Comparison of ENCODE assay signal across 19 cellular contexts in genomic region chr2:165173215-165173614, GRCh38. TPM values are rescaled to one million over a fixed set of nuclear protein-coding genes. Genes with fewer than 3 reads are reported as not detected.
DNase-seq lines count a peak whose midpoint lies in the region; ATAC-seq, FAIRE-seq and TF ChIP-seq lines count a peak whose summit lies in the region.
"Had no signal": no experiment of that assay in that cellular context is flagged by ENCODE, and none has a peak within 500 bp of the region (broad histone marks: within the 10 kb centered on the region; RNA-seq: fewer than 3 reads in every experiment).

No MANE protein-coding gene starts in this region.

- H3K27ac ChIP-seq in vagina: no peak overlapping the region
- H3K27ac ChIP-seq: parathyroid adenoma had no signal

- DNase-seq in GM12891 (ENCODE audit: insufficient read length, low spot score) (no peak), Kasumi-1 (lab: John Stamatoyannopoulos, UW) (peak; percentile 28 to 53), COLO668 (lab: John Stamatoyannopoulos, UW; ENCODE audit: unreplicated experiment) (no peak), vagina (ENCODE audit: extremely low spot score in 2 of 2) (no peak), GM19239 (ENCODE audit: insufficient read length, low spot score) (no peak)
- DNase-seq in activated T-helper 1 cell treated with anti-CD3 and anti-CD28 coated beads, Interleukin-12 subunit alpha, Interleukin-12 subunit beta, Interleukin-2, Interleukin-4 antibody, amounts not matched to agents 30 ng/mL and 10 ng/mL and 1 ng/mL, durations not matched to agents 14 hours and 24 hours and 36 hours (ENCODE audit: low spot score): no peak
- DNase-seq: activated naive CD4-positive, alpha-beta T cell treated with anti-CD3 and anti-CD28 coated beads for 36 hours; CD4-positive, alpha-beta T cell; DND-41; HFFc6; hippocampal formation; NCI-H446 treated with DMSO at 0.1 percent for 48 hours had no signal

- no peaks in the 10 kb centered on the region for H3K4me1 Mint-ChIP-seq in activated T-helper 1 cell treated with anti-CD3 and anti-CD28 coated beads, Interleukin-12 subunit alpha, Interleukin-12 subunit beta, Interleukin-2, Interleukin-4 antibody, amounts not matched to agents 30 ng/mL and 10 ng/mL and 1 ng/mL, durations not matched to agents 14 hours and 24 hours and 36 hours (ENCODE audit: low read depth)

- H3K36me3 ChIP-seq in vagina: no peaks in the 10 kb centered on the region

- H3K27me3 Mint-ChIP-seq in activated T-helper 1 cell treated with anti-CD3 and anti-CD28 coated beads, Interleukin-12 subunit alpha, Interleukin-12 subunit beta, Interleukin-2, Interleukin-4 antibody, amounts not matched to agents 30 ng/mL and 10 ng/mL and 1 ng/mL, durations not matched to agents 14 hours and 24 hours and 36 hours (ENCODE audit: insufficient read depth): peaks cover 4% of the 10 kb centered on the region
- H3K27me3 Mint-ChIP-seq: CD4-positive, alpha-beta T cell had no signal

- no peaks in the 10 kb centered on the region for H3K4me1 ChIP-seq in vagina
- H3K4me1 ChIP-seq: parathyroid adenoma had no signal

- TF ChIP-seq CTCF in vagina (IDR thresholded peaks at IDR 0.05): no peak

- ATAC-seq in GM18870 (IDR thresholded peaks at IDR 0.05; ENCODE audit: unreplicated experiment) (peak; percentile 62), HG02852 (IDR thresholded peaks at IDR 0.05; ENCODE audit: unreplicated experiment) (peak; percentile 77)
- ATAC-seq: Panc1 had no signal

- H3K27me3 ChIP-seq in vagina: no peaks in the 10 kb centered on the region

- no peaks in the 10 kb centered on the region for H3K9me3 Mint-ChIP-seq in activated T-helper 1 cell treated with anti-CD3 and anti-CD28 coated beads, Interleukin-12 subunit alpha, Interleukin-12 subunit beta, Interleukin-2, Interleukin-4 antibody, amounts not matched to agents 30 ng/mL and 10 ng/mL and 1 ng/mL, durations not matched to agents 14 hours and 24 hours and 36 hours
- H3K9me3 Mint-ChIP-seq: activated naive CD4-positive, alpha-beta T cell treated with anti-CD3 and anti-CD28 coated beads for 36 hours; CD4-positive, alpha-beta T cell; HFFc6 had no signal

- intact Hi-C loops in vagina (cut with DNase I): no loop called here
- intact Hi-C loops in activated T-helper 1 cell treated with anti-CD3 and anti-CD28 coated beads, Interleukin-12 subunit alpha, Interleukin-12 subunit beta, Interleukin-2, Interleukin-4 antibody, amounts not matched to agents 30 ng/mL and 10 ng/mL and 1 ng/mL, durations not matched to agents 14 hours and 24 hours and 36 hours (cut with micrococcal nuclease): no loop called here

- no peaks in the 10 kb centered on the region for H3K36me3 Mint-ChIP-seq in activated T-helper 1 cell treated with anti-CD3 and anti-CD28 coated beads, Interleukin-12 subunit alpha, Interleukin-12 subunit beta, Interleukin-2, Interleukin-4 antibody, amounts not matched to agents 30 ng/mL and 10 ng/mL and 1 ng/mL, durations not matched to agents 14 hours and 24 hours and 36 hours (ENCODE audit: low read depth)

- H3K4me3 Mint-ChIP-seq in activated T-helper 1 cell treated with anti-CD3 and anti-CD28 coated beads, Interleukin-12 subunit alpha, Interleukin-12 subunit beta, Interleukin-2, Interleukin-4 antibody, amounts not matched to agents 30 ng/mL and 10 ng/mL and 1 ng/mL, durations not matched to agents 14 hours and 24 hours and 36 hours: no peak overlapping the region
- H3K4me3 Mint-ChIP-seq: activated naive CD4-positive, alpha-beta T cell treated with anti-CD3 and anti-CD28 coated beads for 36 hours; CD4-positive, alpha-beta T cell; HFFc6 had no signal

- no peaks in the 10 kb centered on the region for H3K9me3 ChIP-seq in vagina

- no peak overlapping the region for H3K4me3 ChIP-seq in vagina

- TF ChIP-seq POLR2A in GM12891 (IDR thresholded peaks at IDR 0.05; ENCODE audit: low read depth, low read length) (no peak), vagina (IDR thresholded peaks at IDR 0.05) (no peak)

- no peak overlapping the region for H3K27ac Mint-ChIP-seq in activated T-helper 1 cell treated with anti-CD3 and anti-CD28 coated beads, Interleukin-12 subunit alpha, Interleukin-12 subunit beta, Interleukin-2, Interleukin-4 antibody, amounts not matched to agents 30 ng/mL and 10 ng/mL and 1 ng/mL, durations not matched to agents 14 hours and 24 hours and 36 hours
- H3K27ac Mint-ChIP-seq: activated naive CD4-positive, alpha-beta T cell treated with anti-CD3 and anti-CD28 coated beads for 36 hours; CD4-positive, alpha-beta T cell; HFFc6 had no signal

- FAIRE-seq in GM12891 (lab: Jason Lieb, UNC) (no peak), GM19239 (lab: Jason Lieb, UNC) (no peak)
- FAIRE-seq: colon, HTR-8/SVneo, keratinocyte had no signal

TF ChIP-seq in GM12891, 5 proteins besides CTCF, POLR2A, EP300 and RAD21:
- TF ChIP-seq PAX5 (IDR thresholded peaks at IDR 0.05; ENCODE audit: insufficient read depth, low read length, severe bottlenecking): no peak
- TF ChIP-seq SPI1 (IDR thresholded peaks at IDR 0.05; ENCODE audit: low read depth, low read length): peak; percentile 74

RNA-seq across cellular contexts. Expression of gene SCN3A, which starts 30.6 kb away (rescaled TPM):
- not detected for polyA plus RNA-seq in GM12891 (2012; ENCODE audit: low read depth, missing spikeins)
- total RNA-seq in vagina: 2.0 TPM
- not detected in 2 replicates for total RNA-seq in activated T-helper 1 cell treated with anti-CD3 and anti-CD28 coated beads, Interleukin-12 subunit alpha, Interleukin-12 subunit beta, Interleukin-2, Interleukin-4 antibody, amounts not matched to agents 30 ng/mL and 10 ng/mL and 1 ng/mL, durations not matched to agents 14 hours and 24 hours and 36 hours
- total RNA-seq: CD4-positive, alpha-beta T cell had no signal

Comparison
In these comparisons a context has a peak if more than half of its experiments do, and no peak if none do; other contexts are left out.
1. DNase-seq: peak in Kasumi-1 (2 of 2); none in GM12891 (single experiment), COLO668 (single experiment), vagina (0 of 2), activated T-helper 1 cell treated with anti-CD3 and anti-CD28 coated beads, Interleukin-12 subunit alpha, Interleukin-12 subunit beta, Interleukin-2, Interleukin-4 antibody, amounts not matched to agents 30 ng/mL and 10 ng/mL and 1 ng/mL, durations not matched to agents 14 hours and 24 hours and 36 hours (single experiment) and GM19239 (single experiment).